Comparison of ENCODE assay signal across 1 cellular context in genomic region chr22:29260601-29261315, GRCh38.
TF ChIP-seq lines count a peak whose summit lies in the region.

No MANE protein-coding gene starts in this region.

TF ChIP-seq in K562, 482 proteins besides CTCF, POLR2A, EP300 and RAD21:
- peak; percentile 64 for TF ChIP-seq POLR2G (IDR thresholded peaks at IDR 0.05; ENCODE audit: low read depth, low read length)
- peak; percentile 69 for TF ChIP-seq RBFOX2 (IDR thresholded peaks at IDR 0.05; ENCODE audit: low read depth, low read length)
- peak; percentile 42 for TF ChIP-seq HMGN3 (IDR thresholded peaks at IDR 0.05; ENCODE audit: borderline replicate concordance, extremely low read depth, insufficient read length, low read depth, low read length)
- TF ChIP-seq ZNF184 (CRISPR knock-in tag; IDR thresholded peaks at IDR 0.05) = no peak
